In the genomic region with DNA sequence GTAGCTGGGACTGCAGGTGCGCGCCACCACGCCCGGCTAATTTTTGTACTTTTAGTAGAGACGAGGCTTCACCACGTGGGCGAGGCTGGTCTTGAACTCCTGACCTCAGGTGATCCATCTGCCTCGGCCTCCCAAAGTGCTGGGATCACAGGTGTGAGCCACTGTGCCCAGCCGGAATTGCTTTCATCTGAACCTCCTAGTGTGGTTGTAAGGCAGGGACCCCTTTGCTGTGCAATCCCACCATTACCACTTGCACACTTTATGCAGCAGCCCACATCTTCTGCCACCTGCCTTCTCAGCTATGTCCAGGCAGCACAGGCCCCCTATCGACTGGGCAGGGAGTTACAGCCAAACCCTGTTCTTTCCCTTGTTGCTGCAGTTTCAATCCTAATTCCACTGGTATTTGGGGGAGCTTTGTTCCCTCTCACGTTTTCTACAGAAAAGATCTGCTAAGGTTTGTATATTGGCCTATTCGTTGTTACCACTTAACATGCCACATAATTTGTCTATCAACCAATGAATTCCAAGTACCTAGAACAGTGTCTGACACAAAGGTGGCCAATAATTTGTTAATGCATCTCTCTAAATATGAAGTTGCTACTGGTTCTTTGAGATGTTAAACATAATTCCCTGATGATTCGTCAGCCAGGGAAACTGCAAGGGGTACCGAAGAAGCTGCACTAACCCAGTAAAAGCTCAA, we compare ENCODE assay signal across 8 cellular contexts. TPM values are rescaled to one million over a fixed set of nuclear protein-coding genes. Genes with fewer than 3 reads are reported as not detected.
A peak's percentile ranks its signal among the peaks of the same experiment; 100 is the strongest.
DNase-seq lines count a peak whose midpoint lies in the region; ATAC-seq and TF ChIP-seq lines count a peak whose summit lies in the region.

No MANE protein-coding gene starts in this region.

- H3K36me3 Mint-ChIP-seq in progenitor cell of endocrine pancreas (ENCODE audit: insufficient read depth) = peaks cover 20% of the 10 kb centered on the region

- H3K27me3 ChIP-seq in WERI-Rb-1 (ENCODE audit: insufficient read depth, low read depth, severe bottlenecking) (peaks cover 5% of the 10 kb centered on the region), H7 (ENCODE audit: control insufficient read depth, insufficient read depth, low read length) (no peaks in the 10 kb centered on the region)

- no peaks in the 10 kb centered on the region for H3K27me3 Mint-ChIP-seq in progenitor cell of endocrine pancreas

- H3K9me3 ChIP-seq in WERI-Rb-1 (ENCODE audit: severe bottlenecking) = no peaks in the 10 kb centered on the region

- peak; percentile 82 for TF ChIP-seq CTCF in WERI-Rb-1 (IDR thresholded peaks at IDR 0.05; ENCODE audit: low read depth, low read length)
- peak; percentile 70 for TF ChIP-seq CTCF in choroid plexus epithelial cell (conservative IDR thresholded peaks at IDR 0.05; ENCODE audit: low read depth, low read length)
- TF ChIP-seq CTCF in progenitor cell of endocrine pancreas (IDR thresholded peaks at IDR 0.05; ENCODE audit: unreplicated experiment) = peak; percentile 45

- ATAC-seq in GM21381 (IDR thresholded peaks at IDR 0.05; ENCODE audit: unreplicated experiment) = no peak

- H3K9me3 Mint-ChIP-seq in progenitor cell of endocrine pancreas (ENCODE audit: low read depth) = peaks cover 6% of the 10 kb centered on the region

- DNase-seq in NCI-H2171 treated with DMSO at 0.1 percent for 48 hours (lab: John Stamatoyannopoulos, UW) (peak; percentile 4), NCI-H2171 (lab: John Stamatoyannopoulos, UW) (no peak), KG1 (lab: John Stamatoyannopoulos, UW) (peak; percentile 1), WERI-Rb-1 (peak; percentile 33), choroid plexus epithelial cell (ENCODE audit: low read depth) (peak; percentile 52), progenitor cell of endocrine pancreas (ENCODE audit: low spot score, unreplicated experiment) (no peak), H7 (no peak)

- H3K36me3 ChIP-seq in WERI-Rb-1 = peaks cover 70% of the 10 kb centered on the region
- peaks cover 13% of the 10 kb centered on the region for H3K36me3 ChIP-seq in H7 (replicated peaks; ENCODE audit: control insufficient read depth, insufficient read depth, low read length)

- peaks cover 12% of the 10 kb centered on the region for H3K4me1 Mint-ChIP-seq in progenitor cell of endocrine pancreas (ENCODE audit: low read depth)

- peak overlapping the region; percentile 40 for H3K27ac Mint-ChIP-seq in progenitor cell of endocrine pancreas

- no peak overlapping the region for H3K4me3 Mint-ChIP-seq in progenitor cell of endocrine pancreas (ENCODE audit: low read depth)

- no peak overlapping the region for H3K27ac ChIP-seq in WERI-Rb-1

- H3K4me3 ChIP-seq in WERI-Rb-1 (ENCODE audit: low read depth, low read length) = no peak overlapping the region
- no peak overlapping the region for H3K4me3 ChIP-seq in choroid plexus epithelial cell (ENCODE audit: low read depth, low read length)
- H3K4me3 ChIP-seq in H7 (ENCODE audit: insufficient read depth, low read depth, low read length) = no peak overlapping the region

RNA-seq across cellular contexts. Expression of gene RPL39, which starts 6.5 kb away (rescaled TPM):
- 2,140 and 2,224 TPM in 2 replicates for total RNA-seq in progenitor cell of endocrine pancreas
- 1,219 and 1,278 TPM in 2 replicates for total RNA-seq in H7 (2014; rRNA removed; shearing (Covaris generic))

RNA-seq across cellular contexts. Expression of gene SOWAHD, which starts 26.5 kb away (rescaled TPM):
- total RNA-seq in progenitor cell of endocrine pancreas = 0.69 and 0.91 TPM in 2 replicates
- total RNA-seq in H7 (2014; rRNA removed; shearing (Covaris generic)) = 1.8 and 3.2 TPM in 2 replicates

Comparison
In these comparisons a context has a peak if more than half of its experiments do, and no peak if none do; other contexts are left out.
1. DNase-seq: peak in NCI-H2171 treated with DMSO at 0.1 percent for 48 hours (single experiment), KG1 (single experiment), WERI-Rb-1 (single experiment) and choroid plexus epithelial cell (single experiment); none in NCI-H2171 (single experiment), progenitor cell of endocrine pancreas (single experiment) and H7 (single experiment).
2. Peak in every context shown above with its lines, with median percentiles within 50 percentile points of each other: CTCF ChIP-seq.